In genomic region chr1:25569599-25570458, GRCh38 we compare ENCODE assay signal across 7 cellular contexts. TPM values are rescaled to one million over a fixed set of nuclear protein-coding genes. Genes with fewer than 3 reads are reported as not detected.
A peak's percentile ranks its signal among the peaks of the same experiment; 100 is the strongest.
DNase-seq lines count a peak whose midpoint lies in the region; ATAC-seq, FAIRE-seq and TF ChIP-seq lines count a peak whose summit lies in the region.

No MANE protein-coding gene starts in this region.

- DNase-seq in HCT116 (ENCODE audit: low read depth, low spot score) (no peak), RWPE1 (ENCODE audit: low spot score) (no peak), fibroblast of peridontal ligament (ENCODE audit: extremely low read depth) (peak; percentile 28), GM12891 (ENCODE audit: insufficient read length, low spot score) (no peak)
- DNase-seq in stimulated activated CD4-positive, alpha-beta T cell treated with anti-CD3 and anti-CD28 coated beads, Interleukin-4, amount 100 ng/mL, for 4 hours, result no peak

- no peak for TF ChIP-seq POLR2A in HCT116 (IDR thresholded peaks at IDR 0.05; ENCODE audit: borderline replicate concordance, extremely low read depth, insufficient read depth, insufficient read length)
- TF ChIP-seq POLR2A in GM12891 (IDR thresholded peaks at IDR 0.05; ENCODE audit: low read depth, low read length), result no peak

- H3K4me1 ChIP-seq in HCT116 (ENCODE audit: control insufficient read depth in 1 of 2, insufficient read depth in 2 of 2, low read length in 2 of 2), result peaks cover 33 to 52% of the 10 kb centered on the region in 2 experiments
- H3K4me1 ChIP-seq in skeletal muscle satellite cell (ENCODE audit: control insufficient read depth, insufficient read depth, low read length), result peaks cover 49% of the 10 kb centered on the region

- no peak overlapping the region for H2AFZ ChIP-seq in HCT116 (ENCODE audit: low read depth, low read length, poor library complexity, severe bottlenecking)

- ATAC-seq in HCT116 (no peak), GM19328 (IDR thresholded peaks at IDR 0.05; ENCODE audit: unreplicated experiment) (no peak)

- H3K9me3 ChIP-seq in HCT116 (ENCODE audit: control insufficient read depth in 1 of 2, insufficient read depth in 1 of 2, low read depth in 1 of 2, low read length in 2 of 2) (no peaks in the 10 kb centered on the region), skeletal muscle satellite cell (replicated peaks; ENCODE audit: low read length) (no peaks in the 10 kb centered on the region)

- H3K4me3 ChIP-seq in HCT116 (replicated peaks in 1 of 2; ENCODE audit: low read depth in 1 of 2, low read length in 2 of 2), result peak overlapping the region in 1 of 2 experiments; percentile 52; a peak in 1 of 4 replicates
- H3K4me3 ChIP-seq in skeletal muscle satellite cell (ENCODE audit: low read length), result peak overlapping the region; percentile 48

- no peaks in the 10 kb centered on the region for H3K27me3 ChIP-seq in HCT116 (ENCODE audit: insufficient read depth, low read length)
- peaks cover 5% of the 10 kb centered on the region for H3K27me3 ChIP-seq in skeletal muscle satellite cell (ENCODE audit: control insufficient read depth, insufficient read depth, low read length)

- no peaks in the 10 kb centered on the region for H3K36me3 ChIP-seq in HCT116 (ENCODE audit: control insufficient read depth in 1 of 2, insufficient read depth in 2 of 2, low read length in 2 of 2)
- H3K36me3 ChIP-seq in skeletal muscle satellite cell (ENCODE audit: insufficient read depth, low read length), result peaks cover 3% of the 10 kb centered on the region

- peak overlapping the region; percentile 94 for H3K4me2 ChIP-seq in HCT116 (ENCODE audit: low read length)
- H3K4me2 ChIP-seq in skeletal muscle satellite cell (ENCODE audit: low read length), result peak overlapping the region; percentile 80

- H3K27ac ChIP-seq in HCT116 (ENCODE audit: low read depth, low read length), result peak overlapping the region; percentile 96
- peak overlapping the region; percentile 95 for H3K27ac ChIP-seq in RWPE1

- no peak for TF ChIP-seq RAD21 in HCT116 (IDR thresholded peaks at IDR 0.05; ENCODE audit: low read depth)

- no peaks in the 10 kb centered on the region for H3K79me2 ChIP-seq in HCT116 (ENCODE audit: insufficient read depth, low read length)

- H3K9me2 ChIP-seq in HCT116 (ENCODE audit: insufficient read depth), result no peaks in the 10 kb centered on the region

- H3K9ac ChIP-seq in HCT116 (ENCODE audit: low read length) (peak overlapping the region; percentile 69), skeletal muscle satellite cell (ENCODE audit: low read depth, low read length) (peak overlapping the region; percentile 18)

- FAIRE-seq in GM12891 (lab: Jason Lieb, UNC), result no peak

- intact Hi-C loops in HCT116 (cut with micrococcal nuclease), result loop anchor here (2.0 kb wide), 2 partner anchors 21 to 39 kb away; no protein-coding TSS in a partner anchor

- no peaks in the 10 kb centered on the region for H4K20me1 ChIP-seq in HCT116 (ENCODE audit: insufficient read depth)

- TF ChIP-seq CTCF in HCT116 (IDR thresholded peaks at IDR 0.05 in 2 of 3, conservative IDR thresholded peaks at IDR 0.05 in 1 of 3; ENCODE audit: borderline replicate concordance in 1 of 3, insufficient read depth in 1 of 3, low read depth in 2 of 3, low read length in 2 of 3) (no peak), RWPE1 (conservative IDR thresholded peaks at IDR 0.05; ENCODE audit: low read depth) (no peak)

- RAD21 ChIA-PET in HCT116 (lab: Charles Lee; ENCODE audit: low non-redundant PET in 1 of 2, low total read pairs in 2 of 2, uncharacterized antibody in 2 of 2, unreplicated experiment in 2 of 2), result interaction anchor here in 1 of 2 experiments (1.3 kb wide), 1 partner anchor 124 kb away, joined by 3 read pairs; no protein-coding TSS in a partner anchor

- CTCF ChIA-PET in HCT116 (lab: Charles Lee), result no interaction called here
- CTCF ChIA-PET in RWPE1 (lab: Yijun Ruan, JAX), result interaction anchor here (0.6 kb wide), 1 partner anchor 71 kb away, joined by 3 read pairs; no protein-coding TSS in a partner anchor

- BruUV-seq in HCT116 (replicated peaks; lab: Mats Ljungman, UMichigan), result no TSS peak

- POLR2A ChIA-PET in HCT116 (lab: Charles Lee) (no interaction called here), RWPE1 (lab: Yijun Ruan, JAX; ENCODE audit: low non-redundant PET) (no interaction called here)

TF ChIP-seq in HCT116, 20 proteins besides CTCF, POLR2A, EP300 and RAD21 (continues in another document):
- no peak for TF ChIP-seq POLR2AphosphoS5 (IDR thresholded peaks at IDR 0.05; ENCODE audit: low read depth, low read length)
- no peak for TF ChIP-seq SIN3A (IDR thresholded peaks at IDR 0.05; ENCODE audit: low read depth)
- TF ChIP-seq REST (IDR thresholded peaks at IDR 0.05; ENCODE audit: low read depth), result no peak
- no peak for TF ChIP-seq EZH2 (IDR thresholded peaks at IDR 0.05)
- TF ChIP-seq ZFX (IDR thresholded peaks at IDR 0.05), result no peak
- TF ChIP-seq SP1 (IDR thresholded peaks at IDR 0.05; ENCODE audit: low read depth), result no peak
- no peak for TF ChIP-seq EZH2phosphoT487 (IDR thresholded peaks at IDR 0.05; ENCODE audit: borderline replicate concordance)
- no peak for TF ChIP-seq ZNF274 (IDR thresholded peaks at IDR 0.05; ENCODE audit: low read depth, low read length)
- TF ChIP-seq JUND (IDR thresholded peaks at IDR 0.05), result no peak
- no peak for TF ChIP-seq SRF (IDR thresholded peaks at IDR 0.05; ENCODE audit: low read depth)

TF ChIP-seq in GM12891, 5 proteins besides CTCF, POLR2A, EP300 and RAD21:
- TF ChIP-seq POLR2AphosphoS5 (IDR thresholded peaks at IDR 0.05; ENCODE audit: low read depth, low read length), result no peak
- TF ChIP-seq POU2F2 (IDR thresholded peaks at IDR 0.05; ENCODE audit: low read depth, low read length), result no peak
TF ChIP-seq in GM12891: peak in this region for 0.

RNA-seq across cellular contexts. Expression of gene LDLRAP1, which starts 26.4 kb away (rescaled TPM):
- 26.0 TPM for total RNA-seq in HCT116 (2021; ENCODE audit: unreplicated experiment)
- 21.5 and 24.2 TPM in 2 replicates for polyA plus RNA-seq in HCT116 (2012)
- 10.9 and 11.8 TPM in 2 replicates for total RNA-seq in skeletal muscle satellite cell (2012; rRNA removed)
- polyA plus RNA-seq in GM12891 (2012; ENCODE audit: low read depth, missing spikeins), result 8.4 TPM

RNA-seq across cellular contexts. Expression of gene MAN1C1, which starts 46.8 kb away (rescaled TPM):
- 1.2 TPM for total RNA-seq in HCT116 (2021; ENCODE audit: unreplicated experiment)
- 0.99 and 1.4 TPM in 2 replicates for polyA plus RNA-seq in HCT116 (2012)
- total RNA-seq in skeletal muscle satellite cell (2012; rRNA removed), result 3.0 and 3.5 TPM in 2 replicates
- polyA plus RNA-seq in GM12891 (2012; ENCODE audit: low read depth, missing spikeins), result 0.94 TPM
